Comparison of ENCODE assay signal across 1 cellular context in the genomic region with DNA sequence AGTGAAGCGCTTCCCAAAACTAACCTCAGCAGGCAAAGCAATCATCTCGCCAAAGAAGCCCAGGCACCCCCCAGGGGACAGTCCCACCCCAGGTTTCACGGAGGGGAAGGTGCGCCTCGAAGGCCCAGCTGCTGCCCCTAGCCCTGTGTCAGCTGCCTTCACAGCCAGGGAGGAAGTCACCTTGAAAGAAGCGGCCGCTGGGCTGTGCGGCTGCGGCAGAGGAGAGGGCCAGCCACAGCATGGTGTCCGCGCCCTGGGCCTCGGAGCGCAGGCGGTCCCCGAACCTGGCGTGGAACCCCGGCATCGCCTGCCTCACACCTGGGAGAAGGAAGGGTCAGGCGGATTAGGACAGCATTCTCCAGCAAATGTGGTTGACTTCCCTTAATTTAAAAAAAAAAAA.
TF ChIP-seq lines count a peak whose summit lies in the region.

No MANE protein-coding gene starts in this region.

TF ChIP-seq in WTC11, 78 proteins besides CTCF, POLR2A, EP300 and RAD21:
- TF ChIP-seq, protein P1, sequence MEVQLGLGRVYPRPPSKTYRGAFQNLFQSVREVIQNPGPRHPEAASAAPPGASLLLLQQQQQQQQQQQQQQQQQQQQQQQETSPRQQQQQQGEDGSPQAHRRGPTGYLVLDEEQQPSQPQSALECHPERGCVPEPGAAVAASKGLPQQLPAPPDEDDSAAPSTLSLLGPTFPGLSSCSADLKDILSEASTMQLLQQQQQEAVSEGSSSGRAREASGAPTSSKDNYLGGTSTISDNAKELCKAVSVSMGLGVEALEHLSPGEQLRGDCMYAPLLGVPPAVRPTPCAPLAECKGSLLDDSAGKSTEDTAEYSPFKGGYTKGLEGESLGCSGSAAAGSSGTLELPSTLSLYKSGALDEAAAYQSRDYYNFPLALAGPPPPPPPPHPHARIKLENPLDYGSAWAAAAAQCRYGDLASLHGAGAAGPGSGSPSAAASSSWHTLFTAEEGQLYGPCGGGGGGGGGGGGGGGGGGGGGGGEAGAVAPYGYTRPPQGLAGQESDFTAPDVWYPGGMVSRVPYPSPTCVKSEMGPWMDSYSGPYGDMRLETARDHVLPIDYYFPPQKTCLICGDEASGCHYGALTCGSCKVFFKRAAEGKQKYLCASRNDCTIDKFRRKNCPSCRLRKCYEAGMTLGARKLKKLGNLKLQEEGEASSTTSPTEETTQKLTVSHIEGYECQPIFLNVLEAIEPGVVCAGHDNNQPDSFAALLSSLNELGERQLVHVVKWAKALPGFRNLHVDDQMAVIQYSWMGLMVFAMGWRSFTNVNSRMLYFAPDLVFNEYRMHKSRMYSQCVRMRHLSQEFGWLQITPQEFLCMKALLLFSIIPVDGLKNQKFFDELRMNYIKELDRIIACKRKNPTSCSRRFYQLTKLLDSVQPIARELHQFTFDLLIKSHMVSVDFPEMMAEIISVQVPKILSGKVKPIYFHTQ (CRISPR knock-in tag; IDR thresholded peaks at IDR 0.05), result no peak
- no peak for TF ChIP-seq TEAD4 (CRISPR knock-in tag; IDR thresholded peaks at IDR 0.05)
- TF ChIP-seq, protein P2, sequence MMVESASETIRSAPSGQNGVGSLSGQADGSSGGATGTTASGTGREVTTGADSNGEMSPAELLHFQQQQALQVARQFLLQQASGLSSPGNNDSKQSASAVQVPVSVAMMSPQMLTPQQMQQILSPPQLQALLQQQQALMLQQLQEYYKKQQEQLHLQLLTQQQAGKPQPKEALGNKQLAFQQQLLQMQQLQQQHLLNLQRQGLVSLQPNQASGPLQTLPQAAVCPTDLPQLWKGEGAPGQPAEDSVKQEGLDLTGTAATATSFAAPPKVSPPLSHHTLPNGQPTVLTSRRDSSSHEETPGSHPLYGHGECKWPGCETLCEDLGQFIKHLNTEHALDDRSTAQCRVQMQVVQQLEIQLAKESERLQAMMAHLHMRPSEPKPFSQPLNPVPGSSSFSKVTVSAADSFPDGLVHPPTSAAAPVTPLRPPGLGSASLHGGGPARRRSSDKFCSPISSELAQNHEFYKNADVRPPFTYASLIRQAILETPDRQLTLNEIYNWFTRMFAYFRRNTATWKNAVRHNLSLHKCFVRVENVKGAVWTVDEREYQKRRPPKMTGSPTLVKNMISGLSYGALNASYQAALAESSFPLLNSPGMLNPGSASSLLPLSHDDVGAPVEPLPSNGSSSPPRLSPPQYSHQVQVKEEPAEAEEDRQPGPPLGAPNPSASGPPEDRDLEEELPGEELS (CRISPR knock-in tag; IDR thresholded peaks at IDR 0.05), result no peak
- TF ChIP-seq FOXJ3 (CRISPR knock-in tag; IDR thresholded peaks at IDR 0.05; ENCODE audit: borderline replicate concordance), result no peak
- TF ChIP-seq ZNF232 (CRISPR knock-in tag; IDR thresholded peaks at IDR 0.05), result no peak
- no peak for TF ChIP-seq ZBTB21 (CRISPR knock-in tag; IDR thresholded peaks at IDR 0.05; ENCODE audit: borderline replicate concordance)
- no peak for TF ChIP-seq TP53 (CRISPR knock-in tag; IDR thresholded peaks at IDR 0.05)
- TF ChIP-seq, protein P3, sequence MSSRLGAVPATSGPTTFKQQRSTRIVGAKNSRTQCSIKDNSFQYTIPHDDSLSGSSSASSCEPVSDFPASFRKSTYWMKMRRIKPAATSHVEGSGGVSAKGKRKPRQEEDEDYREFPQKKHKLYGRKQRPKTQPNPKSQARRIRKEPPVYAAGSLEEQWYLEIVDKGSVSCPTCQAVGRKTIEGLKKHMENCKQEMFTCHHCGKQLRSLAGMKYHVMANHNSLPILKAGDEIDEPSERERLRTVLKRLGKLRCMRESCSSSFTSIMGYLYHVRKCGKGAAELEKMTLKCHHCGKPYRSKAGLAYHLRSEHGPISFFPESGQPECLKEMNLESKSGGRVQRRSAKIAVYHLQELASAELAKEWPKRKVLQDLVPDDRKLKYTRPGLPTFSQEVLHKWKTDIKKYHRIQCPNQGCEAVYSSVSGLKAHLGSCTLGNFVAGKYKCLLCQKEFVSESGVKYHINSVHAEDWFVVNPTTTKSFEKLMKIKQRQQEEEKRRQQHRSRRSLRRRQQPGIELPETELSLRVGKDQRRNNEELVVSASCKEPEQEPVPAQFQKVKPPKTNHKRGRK (CRISPR knock-in tag; IDR thresholded peaks at IDR 0.05; ENCODE audit: borderline replicate concordance), result no peak
- no peak for TF ChIP-seq SMAD3 (CRISPR knock-in tag; IDR thresholded peaks at IDR 0.05; ENCODE audit: borderline replicate concordance)
- no peak for TF ChIP-seq EMX1 (CRISPR knock-in tag; IDR thresholded peaks at IDR 0.05)
- TF ChIP-seq, protein P4, sequence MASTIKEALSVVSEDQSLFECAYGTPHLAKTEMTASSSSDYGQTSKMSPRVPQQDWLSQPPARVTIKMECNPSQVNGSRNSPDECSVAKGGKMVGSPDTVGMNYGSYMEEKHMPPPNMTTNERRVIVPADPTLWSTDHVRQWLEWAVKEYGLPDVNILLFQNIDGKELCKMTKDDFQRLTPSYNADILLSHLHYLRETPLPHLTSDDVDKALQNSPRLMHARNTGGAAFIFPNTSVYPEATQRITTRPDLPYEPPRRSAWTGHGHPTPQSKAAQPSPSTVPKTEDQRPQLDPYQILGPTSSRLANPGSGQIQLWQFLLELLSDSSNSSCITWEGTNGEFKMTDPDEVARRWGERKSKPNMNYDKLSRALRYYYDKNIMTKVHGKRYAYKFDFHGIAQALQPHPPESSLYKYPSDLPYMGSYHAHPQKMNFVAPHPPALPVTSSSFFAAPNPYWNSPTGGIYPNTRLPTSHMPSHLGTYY (CRISPR knock-in tag; IDR thresholded peaks at IDR 0.05), result no peak
- TF ChIP-seq ZNF263 (CRISPR knock-in tag; IDR thresholded peaks at IDR 0.05; ENCODE audit: low read depth), result no peak
- no peak for TF ChIP-seq ZNF317 (CRISPR knock-in tag; IDR thresholded peaks at IDR 0.05; ENCODE audit: borderline replicate concordance, low read depth)
- no peak for TF ChIP-seq NFYB (CRISPR knock-in tag; conservative IDR thresholded peaks at IDR 0.05; ENCODE audit: low read depth)
